Comparison of ENCODE assay signal across 8 cellular contexts in the genomic region with DNA sequence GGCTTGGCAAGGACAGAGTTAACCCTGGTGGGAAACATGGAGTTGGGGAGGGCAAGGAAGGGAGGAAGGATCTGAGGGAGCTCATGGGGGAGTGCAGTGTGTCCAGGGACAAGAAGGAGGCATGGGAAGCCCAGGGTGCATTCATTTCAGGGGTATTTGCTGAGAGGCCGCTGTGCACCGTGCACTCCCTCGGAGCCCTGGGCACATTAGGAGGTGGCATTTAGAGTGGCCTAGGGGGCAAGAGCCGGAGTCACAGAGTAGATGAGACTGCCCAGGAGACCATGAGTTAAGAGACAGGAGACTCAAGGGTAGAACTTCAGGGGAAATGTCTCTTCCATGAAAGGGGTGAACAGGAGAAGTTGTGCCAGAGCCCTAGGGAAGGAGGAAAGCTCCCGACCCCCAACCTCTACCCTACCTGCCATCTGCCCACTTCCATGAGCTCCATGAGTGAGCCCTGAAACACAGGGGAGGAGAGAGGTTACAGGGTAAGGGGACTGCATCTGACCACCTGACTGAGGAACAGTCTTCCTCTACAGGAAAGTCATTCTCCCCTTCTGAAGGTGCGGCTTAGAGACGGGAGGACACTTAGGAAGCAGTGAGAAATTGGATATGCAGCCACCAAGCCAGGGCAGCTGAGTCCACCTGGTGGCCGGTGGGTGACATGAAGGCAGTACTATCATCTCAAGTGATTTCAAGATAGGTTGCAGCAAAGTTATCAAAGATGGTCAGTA. TPM values are rescaled to one million over a fixed set of nuclear protein-coding genes. Genes with fewer than 3 reads are reported as not detected.
DNase-seq lines count a peak whose midpoint lies in the region; ATAC-seq and TF ChIP-seq lines count a peak whose summit lies in the region.

No MANE protein-coding gene starts in this region.

- POLR2A ChIA-PET in WTC11 (lab: Charles Lee): interaction anchor here (0.6 to 1.3 kb wide), 2 partner anchors 14 to 208 kb away, joined by 3 to 4 read pairs; no protein-coding TSS in a partner anchor

- CTCF ChIA-PET in WTC11 (lab: Charles Lee): interaction anchor here (0.6 to 1.7 kb wide), 9 partner anchors 10 to 573 kb away, joined by 3 to 20 read pairs (median 3); a partner anchor contains a TSS

- H3K4me3 Mint-ChIP-seq in WTC11: no peak overlapping the region
- H3K4me3 Mint-ChIP-seq in effector memory CD8-positive, alpha-beta T cell: no peak overlapping the region
- H3K4me3 Mint-ChIP-seq in stimulated activated memory B cell treated with anti-CD40 and anti-IgM and Interleukin-4, amounts not matched to agents 10 μg/mL and 1 μg/mL and 100 μg/mL, for 72 hours: no peak overlapping the region

- no peak overlapping the region for H3K27ac Mint-ChIP-seq in WTC11
- no peak overlapping the region for H3K27ac Mint-ChIP-seq in effector memory CD8-positive, alpha-beta T cell
- H3K27ac Mint-ChIP-seq in stimulated activated memory B cell treated with anti-CD40 and anti-IgM and Interleukin-4, amounts not matched to agents 10 μg/mL and 1 μg/mL and 100 μg/mL, for 72 hours: no peak overlapping the region

- no peaks in the 10 kb centered on the region for H3K4me1 Mint-ChIP-seq in WTC11
- peaks cover 0 to 2% of the 10 kb centered on the region in 2 donors for H3K4me1 Mint-ChIP-seq in effector memory CD8-positive, alpha-beta T cell (ENCODE audit: low read depth in 2 of 2)
- H3K4me1 Mint-ChIP-seq in stimulated activated memory B cell treated with anti-CD40 and anti-IgM and Interleukin-4, amounts not matched to agents 10 μg/mL and 1 μg/mL and 100 μg/mL, for 72 hours: no peaks in the 10 kb centered on the region

- H3K9me3 Mint-ChIP-seq in WTC11: no peaks in the 10 kb centered on the region
- H3K9me3 Mint-ChIP-seq in effector memory CD8-positive, alpha-beta T cell: no peaks in the 10 kb centered on the region
- H3K9me3 Mint-ChIP-seq in stimulated activated memory B cell treated with anti-CD40 and anti-IgM and Interleukin-4, amounts not matched to agents 10 μg/mL and 1 μg/mL and 100 μg/mL, for 72 hours: no peaks in the 10 kb centered on the region

- H3K27me3 Mint-ChIP-seq in WTC11 (ENCODE audit: low read depth): no peaks in the 10 kb centered on the region
- H3K27me3 Mint-ChIP-seq in effector memory CD8-positive, alpha-beta T cell: peaks cover 8 to 19% of the 10 kb centered on the region in 2 donors
- H3K27me3 Mint-ChIP-seq in stimulated activated memory B cell treated with anti-CD40 and anti-IgM and Interleukin-4, amounts not matched to agents 10 μg/mL and 1 μg/mL and 100 μg/mL, for 72 hours: no peaks in the 10 kb centered on the region

- H3K36me3 Mint-ChIP-seq in WTC11: 0 out of 2 replicates have a peak, but pooled peaks cover 3% of the 10 kb centered on the region
- H3K36me3 Mint-ChIP-seq in effector memory CD8-positive, alpha-beta T cell (ENCODE audit: insufficient read depth): no peaks in the 10 kb centered on the region
- no peaks in the 10 kb centered on the region for H3K36me3 Mint-ChIP-seq in stimulated activated memory B cell treated with anti-CD40 and anti-IgM and Interleukin-4, amounts not matched to agents 10 μg/mL and 1 μg/mL and 100 μg/mL, for 72 hours

- H3K4me3 ChIP-seq in AG09309 (ENCODE audit: control insufficient read depth, low read depth, low read length): no peak overlapping the region

- ATAC-seq in GM19351 (IDR thresholded peaks at IDR 0.05; ENCODE audit: unreplicated experiment): peak; percentile 72
- peak; percentile 95 for ATAC-seq in WTC11
- peak; percentile 33 for ATAC-seq in effector memory CD8-positive, alpha-beta T cell (replicated peaks)
- peak; percentile 37 for ATAC-seq in stimulated activated memory B cell treated with anti-CD40 and anti-IgM and Interleukin-4, amounts not matched to agents 10 μg/mL and 1 μg/mL and 100 μg/mL, for 72 hours
- no peak for ATAC-seq in GM18520 (IDR thresholded peaks at IDR 0.05; ENCODE audit: unreplicated experiment)

- TF ChIP-seq CTCF in AG09309 (IDR thresholded peaks at IDR 0.05; ENCODE audit: control insufficient read depth, insufficient read depth, low read depth, low read length, missing control alignments): peak; percentile 92
- TF ChIP-seq CTCF in WTC11 (IDR thresholded peaks at IDR 0.05): peak; percentile 77

- peak; percentile 25 for DNase-seq in AG09309 (ENCODE audit: low read depth)
- peak; percentile 22 for DNase-seq in NCI-H2171 (lab: John Stamatoyannopoulos, UW)
- peak; percentile 73 for DNase-seq in WTC11 (ENCODE audit: low spot score)
- DNase-seq in effector memory CD8-positive, alpha-beta T cell: peak; percentile 18 to 29 (median 20)
- DNase-seq in lung microvascular endothelial cell (ENCODE audit: low read depth in 2 of 2): peak; percentile 71 to 85

TF ChIP-seq in WTC11, 78 proteins besides CTCF, POLR2A, EP300 and RAD21:
- TF ChIP-seq ESRRA (CRISPR knock-in tag; IDR thresholded peaks at IDR 0.05; ENCODE audit: borderline replicate concordance) (no peak), ETV6 (CRISPR knock-in tag; IDR thresholded peaks at IDR 0.05) (peak; percentile 42; the same call in 1 of the 2 replicates), TEAD1 (CRISPR knock-in tag; IDR thresholded peaks at IDR 0.05) (peak; percentile 46; the same call in 1 of the 2 replicates), NFATC4 (CRISPR knock-in tag; IDR thresholded peaks at IDR 0.05) (no peak)

RNA-seq across cellular contexts. Expression of a gene that starts 58.5 kb away (rescaled TPM):
- total RNA-seq in WTC11 (2021) (51.0 to 65.9 TPM (median 60.1 TPM) in 3 replicates), lung microvascular endothelial cell (45.4 and 53.0 TPM in 2 replicates)

Comparison
In these comparisons a context has a peak if more than half of its experiments do, and no peak if none do; other contexts are left out.
1. DNase-seq: peak in every context shown above with its lines; median percentile 78 in lung microvascular endothelial cell; 73 in WTC11; 25 in AG09309; 22 in NCI-H2171; 20 in effector memory CD8-positive, alpha-beta T cell.